19 cellular contexts compared by ENCODE assay signal in genomic region chr20:18055261-18055660, GRCh38. TPM values are rescaled to one million over a fixed set of nuclear protein-coding genes. Genes with fewer than 3 reads are reported as not detected.
DNase-seq lines count a peak whose midpoint lies in the region; TF ChIP-seq lines count a peak whose summit lies in the region.
"Had no signal": no experiment of that assay in that cellular context is flagged by ENCODE, and none has a peak within 500 bp of the region (broad histone marks: within the 10 kb centered on the region; RNA-seq: fewer than 3 reads in every experiment).

No MANE protein-coding gene starts in this region.

- no peak overlapping the region for H3K27ac ChIP-seq in HUES64 (ENCODE audit: low read depth, low read length)
- H3K27ac ChIP-seq: lower lobe of right lung had no signal

- H3K9ac ChIP-seq in HUES64 (ENCODE audit: low read depth, low read length) = no peak overlapping the region

- no peaks in the 10 kb centered on the region for H3K36me3 ChIP-seq in HUES64 (ENCODE audit: insufficient read depth, low read length)
- H3K36me3 ChIP-seq: lower lobe of right lung had no signal

- H3K4me3 Mint-ChIP-seq in activated T-helper 1 cell treated with anti-CD3 and anti-CD28 coated beads, Interleukin-12 subunit alpha, Interleukin-12 subunit beta, Interleukin-2, Interleukin-4 antibody, amounts not matched to agents 30 ng/mL and 10 ng/mL and 1 ng/mL, durations not matched to agents 14 hours and 24 hours and 36 hours = peak overlapping the region; percentile 60
- peak overlapping the region; percentile 74 for H3K4me3 Mint-ChIP-seq in mesothelial cell of epicardium

- H3K27ac Mint-ChIP-seq in activated T-helper 1 cell treated with anti-CD3 and anti-CD28 coated beads, Interleukin-12 subunit alpha, Interleukin-12 subunit beta, Interleukin-2, Interleukin-4 antibody, amounts not matched to agents 30 ng/mL and 10 ng/mL and 1 ng/mL, durations not matched to agents 14 hours and 24 hours and 36 hours = no peak overlapping the region
- H3K27ac Mint-ChIP-seq in mesothelial cell of epicardium = no peak overlapping the region
- H3K27ac Mint-ChIP-seq: activated CD8-positive, alpha-beta T cell treated with anti-CD3 and anti-CD28 coated beads, Interleukin-2, amount 10 ng/mL, durations not matched to agents 7 days and 5 days; activated T-helper 17 cell treated with anti-CD3 and anti-CD28 coated beads, Interleukin-2, amount 50 U/mL, for 72 hours had no signal

- no peaks in the 10 kb centered on the region for H3K9me3 Mint-ChIP-seq in activated T-helper 1 cell treated with anti-CD3 and anti-CD28 coated beads, Interleukin-12 subunit alpha, Interleukin-12 subunit beta, Interleukin-2, Interleukin-4 antibody, amounts not matched to agents 30 ng/mL and 10 ng/mL and 1 ng/mL, durations not matched to agents 14 hours and 24 hours and 36 hours
- H3K9me3 Mint-ChIP-seq in mesothelial cell of epicardium = no peaks in the 10 kb centered on the region
- H3K9me3 Mint-ChIP-seq: activated T-helper 17 cell treated with anti-CD3 and anti-CD28 coated beads, Interleukin-2, amount 50 U/mL, for 72 hours had no signal

- H3K36me3 Mint-ChIP-seq in activated T-helper 1 cell treated with anti-CD3 and anti-CD28 coated beads, Interleukin-12 subunit alpha, Interleukin-12 subunit beta, Interleukin-2, Interleukin-4 antibody, amounts not matched to agents 30 ng/mL and 10 ng/mL and 1 ng/mL, durations not matched to agents 14 hours and 24 hours and 36 hours (ENCODE audit: low read depth) = no peaks in the 10 kb centered on the region
- H3K36me3 Mint-ChIP-seq in mesothelial cell of epicardium = no peaks in the 10 kb centered on the region

- peaks cover 63% of the 10 kb centered on the region for H3K27me3 Mint-ChIP-seq in activated T-helper 1 cell treated with anti-CD3 and anti-CD28 coated beads, Interleukin-12 subunit alpha, Interleukin-12 subunit beta, Interleukin-2, Interleukin-4 antibody, amounts not matched to agents 30 ng/mL and 10 ng/mL and 1 ng/mL, durations not matched to agents 14 hours and 24 hours and 36 hours (ENCODE audit: insufficient read depth)
- H3K27me3 Mint-ChIP-seq in mesothelial cell of epicardium (ENCODE audit: low read depth) = peaks cover 69% of the 10 kb centered on the region

- no peak for TF ChIP-seq CTCF in mesothelial cell of epicardium (IDR thresholded peaks at IDR 0.05; ENCODE audit: unreplicated experiment)

- intact Hi-C loops in activated T-helper 1 cell treated with anti-CD3 and anti-CD28 coated beads, Interleukin-12 subunit alpha, Interleukin-12 subunit beta, Interleukin-2, Interleukin-4 antibody, amounts not matched to agents 30 ng/mL and 10 ng/mL and 1 ng/mL, durations not matched to agents 14 hours and 24 hours and 36 hours (cut with micrococcal nuclease) = loop anchor here (5.0 kb wide), 2 partner anchors 82 to 222 kb away; partner anchors contain the start of genes KAT14 and PET117

- WGBS in HUES64 = 5% methylated on average over 11 of the region's 11 CpGs

- no peaks in the 10 kb centered on the region for H3K9me3 ChIP-seq in HUES64 (ENCODE audit: insufficient read depth, low read depth, low read length)
- H3K9me3 ChIP-seq: lower lobe of right lung had no signal

- peaks cover 72% of the 10 kb centered on the region for H3K27me3 ChIP-seq in HUES64 (ENCODE audit: insufficient read depth, low read length)

- H3K4me1 ChIP-seq in HUES64 (ENCODE audit: insufficient read depth, low read length) = peaks cover 18% of the 10 kb centered on the region; the same call in 1 of the 2 replicates

- DNase-seq in COLO668 (lab: John Stamatoyannopoulos, UW; ENCODE audit: unreplicated experiment) = peak; percentile 46
- no peak for DNase-seq in activated T-helper 1 cell treated with anti-CD3 and anti-CD28 coated beads, Interleukin-12 subunit alpha, Interleukin-12 subunit beta, Interleukin-2, Interleukin-4 antibody, amounts not matched to agents 30 ng/mL and 10 ng/mL and 1 ng/mL, durations not matched to agents 14 hours and 24 hours and 36 hours (ENCODE audit: low spot score)
- no peak for DNase-seq in mesothelial cell of epicardium (ENCODE audit: low spot score in 2 of 2, unreplicated experiment in 2 of 2)
- no peak for DNase-seq in cortex of kidney (lab: John Stamatoyannopoulos, UW)
- DNase-seq in activated CD4-positive, CD25-positive, alpha-beta regulatory T cell (lab: John Stamatoyannopoulos, UW) = no peak
- no peak for DNase-seq in cerebellar cortex (ENCODE audit: low spot score)
- no peak for DNase-seq in midbrain (lab: John Stamatoyannopoulos, UW)
- DNase-seq: activated CD8-positive, alpha-beta T cell treated with anti-CD3 and anti-CD28 coated beads, Interleukin-2, amount 10 ng/mL, durations not matched to agents 7 days and 5 days; foreskin fibroblast; HCEC 1CT; lower lobe of right lung; NCI-H1694 treated with DMSO at 0.1 percent for 48 hours; NCI-H510A had no signal

- H3K4me3 ChIP-seq in HUES64 (ENCODE audit: low read length) = peak overlapping the region; percentile 24; the same call in 1 of the 2 replicates

- no peaks in the 10 kb centered on the region for H3K4me1 Mint-ChIP-seq in activated T-helper 1 cell treated with anti-CD3 and anti-CD28 coated beads, Interleukin-12 subunit alpha, Interleukin-12 subunit beta, Interleukin-2, Interleukin-4 antibody, amounts not matched to agents 30 ng/mL and 10 ng/mL and 1 ng/mL, durations not matched to agents 14 hours and 24 hours and 36 hours (ENCODE audit: low read depth)
- peaks cover 14% of the 10 kb centered on the region for H3K4me1 Mint-ChIP-seq in mesothelial cell of epicardium
- H3K4me1 Mint-ChIP-seq: activated T-helper 17 cell treated with anti-CD3 and anti-CD28 coated beads, Interleukin-2, amount 50 U/mL, for 72 hours had no signal

RNA-seq across cellular contexts. Expression of gene OVOL2, which starts 2.5 kb away (rescaled TPM):
- 2.7 TPM for polyA plus RNA-seq in HUES64 (2013, experiment 1 of 2)
- polyA plus RNA-seq in HUES64 (2013, experiment 2 of 2) = 2.5 TPM
- not detected in 2 replicates for total RNA-seq in activated T-helper 1 cell treated with anti-CD3 and anti-CD28 coated beads, Interleukin-12 subunit alpha, Interleukin-12 subunit beta, Interleukin-2, Interleukin-4 antibody, amounts not matched to agents 30 ng/mL and 10 ng/mL and 1 ng/mL, durations not matched to agents 14 hours and 24 hours and 36 hours
- total RNA-seq in mesothelial cell of epicardium = 7.3 to 8.6 TPM (median 8.5 TPM) in 3 replicates
- total RNA-seq: activated CD8-positive, alpha-beta T cell treated with anti-CD3 and anti-CD28 coated beads, Interleukin-2, amount 10 ng/mL, durations not matched to agents 7 days and 5 days; activated T-helper 17 cell treated with anti-CD3 and anti-CD28 coated beads, Interleukin-2, amount 50 U/mL, for 72 hours; chondrocyte; endothelial cell of umbilical vein had no signal
- polyA plus RNA-seq: AG04450, endothelial cell of umbilical vein, neural cell had no signal
